Comparison of ENCODE assay signal across 8 cellular contexts in genomic region chr6:10465633-10466499, GRCh38. TPM values are rescaled to one million over a fixed set of nuclear protein-coding genes. Genes with fewer than 3 reads are reported as not detected.
A peak's percentile ranks its signal among the peaks of the same experiment; 100 is the strongest.
DNase-seq lines count a peak whose midpoint lies in the region; ATAC-seq and TF ChIP-seq lines count a peak whose summit lies in the region.

No MANE protein-coding gene starts in this region.

- H3K79me1 ChIP-seq in mesenchymal stem cell (replicated peaks; ENCODE audit: low read length, poor library complexity, severe bottlenecking) = no peaks in the 10 kb centered on the region

- H3K4ac ChIP-seq in mesenchymal stem cell (ENCODE audit: low read depth in 1 of 2, low read length in 2 of 2) = no peak overlapping the region

- no peak overlapping the region for H4K8ac ChIP-seq in mesenchymal stem cell (ENCODE audit: low read length)

- H2BK15ac ChIP-seq in mesenchymal stem cell (ENCODE audit: low read depth, poor library complexity, severe bottlenecking) = no peak overlapping the region

- H3K4me3 ChIP-seq in Loucy (ENCODE audit: low read length, poor library complexity, severe bottlenecking) (no peak overlapping the region), mesenchymal stem cell (ENCODE audit: insufficient read depth in 1 of 2, low read depth in 1 of 2, low read length in 2 of 2) (no peak overlapping the region)

- H3K27ac ChIP-seq in mesenchymal stem cell (ENCODE audit: low read length, poor library complexity, severe bottlenecking) = no peak overlapping the region

- H3K9me3 ChIP-seq in Loucy (ENCODE audit: insufficient read depth, low read depth, low read length) = no peaks in the 10 kb centered on the region
- no peaks in the 10 kb centered on the region for H3K9me3 ChIP-seq in mesenchymal stem cell (ENCODE audit: control insufficient read depth, low read length)

- no peak overlapping the region for H3K4me2 ChIP-seq in Loucy (ENCODE audit: low read depth, low read length, poor library complexity, severe bottlenecking)
- no peak overlapping the region for H3K4me2 ChIP-seq in mesenchymal stem cell (ENCODE audit: low read length, poor library complexity, severe bottlenecking)

- H3K23ac ChIP-seq in mesenchymal stem cell (ENCODE audit: low read length in 2 of 2) = no peak overlapping the region

- H4K91ac ChIP-seq in mesenchymal stem cell (ENCODE audit: low read length) = no peak overlapping the region

- H2AFZ ChIP-seq in Loucy (ENCODE audit: low read length) (no peak overlapping the region), mesenchymal stem cell (ENCODE audit: low read depth, low read length) (no peak overlapping the region)

- no peak overlapping the region for H3K18ac ChIP-seq in mesenchymal stem cell (ENCODE audit: low read depth in 1 of 2, low read length in 2 of 2)

- H3K14ac ChIP-seq in mesenchymal stem cell (ENCODE audit: low read length in 2 of 2) = no peak overlapping the region

- H2BK12ac ChIP-seq in mesenchymal stem cell (ENCODE audit: low read length in 2 of 2) = no peak overlapping the region

- H3K9me2 ChIP-seq in Loucy (replicated peaks; ENCODE audit: low read depth, low read length) = no peaks in the 10 kb centered on the region

- no peak overlapping the region for H2AK5ac ChIP-seq in mesenchymal stem cell (ENCODE audit: low read length, severe bottlenecking)

- H3F3A ChIP-seq in Loucy (ENCODE audit: low read depth) = no peaks in the 10 kb centered on the region

- TF ChIP-seq CTCF in Loucy (conservative IDR thresholded peaks at IDR 0.05; ENCODE audit: low read length) = peak; percentile 67

- H3K79me2 ChIP-seq in Loucy (ENCODE audit: insufficient read depth, low read length) = no peaks in the 10 kb centered on the region

- H3K9ac ChIP-seq in Loucy (ENCODE audit: low read depth, low read length, poor library complexity, severe bottlenecking) (no peak overlapping the region), mesenchymal stem cell (ENCODE audit: low read length) (no peak overlapping the region)

- H4K20me1 ChIP-seq in Loucy (ENCODE audit: insufficient read depth, low read length, poor library complexity, severe bottlenecking) = no peaks in the 10 kb centered on the region

- peak; percentile 44 for DNase-seq in stimulated activated CD4-positive, alpha-beta T cell treated with anti-CD3 and anti-CD28 coated beads, Interleukin-15, amount 100 ng/mL, for 24 hours
- no peak for DNase-seq in stimulated activated CD4-positive, alpha-beta T cell treated with anti-CD3 and anti-CD28 coated beads, Interleukin-4, amount 100 ng/mL, for 4 hours
- DNase-seq in amniotic epithelial cell (ENCODE audit: low read depth) (peak; percentile 64), mesenchymal stem cell (peak; percentile 36), T1000 (lab: John Stamatoyannopoulos, UW) (no peak)

- WGBS in mesenchymal stem cell = 65% methylated on average over 17 of the region's 20 CpGs

- H3K36me3 ChIP-seq in Loucy (ENCODE audit: insufficient read depth, low read length) (no peaks in the 10 kb centered on the region), mesenchymal stem cell (ENCODE audit: control insufficient read depth in 1 of 2, insufficient read depth in 2 of 2, low read depth in 1 of 2, low read length in 2 of 2) (no peaks in the 10 kb centered on the region)

- ATAC-seq in HG03469 (IDR thresholded peaks at IDR 0.05; ENCODE audit: unreplicated experiment) (no peak), GM18520 (IDR thresholded peaks at IDR 0.05; ENCODE audit: unreplicated experiment) (no peak)

- no peaks in the 10 kb centered on the region for H3K4me1 ChIP-seq in Loucy (ENCODE audit: insufficient read depth, low read length, poor library complexity, severe bottlenecking)
- H3K4me1 ChIP-seq in mesenchymal stem cell (ENCODE audit: control insufficient read depth, insufficient read depth, low read depth, low read length) = peaks cover 1% of the 10 kb centered on the region

- no peak overlapping the region for H2BK120ac ChIP-seq in mesenchymal stem cell (ENCODE audit: low read depth, low read length)

- H2BK5ac ChIP-seq in mesenchymal stem cell (ENCODE audit: low read depth, low read length, poor library complexity, severe bottlenecking) = no peak overlapping the region

- H3K27me3 ChIP-seq in Loucy (ENCODE audit: insufficient read depth, low read length, poor library complexity, severe bottlenecking) = no peaks in the 10 kb centered on the region
- H3K27me3 ChIP-seq in mesenchymal stem cell (ENCODE audit: control insufficient read depth in 1 of 2, insufficient read depth in 1 of 2, low read length in 2 of 2) = peaks cover 3 to 8% of the 10 kb centered on the region in 2 experiments

RNA-seq across cellular contexts. Expression of gene TFAP2A, which starts 51.0 kb away (rescaled TPM):
- polyA plus RNA-seq in mesenchymal stem cell (2013, experiment 1 of 2) = 0.17 TPM
- polyA plus RNA-seq in mesenchymal stem cell (2013, experiment 2 of 2) = 0.21 TPM

RNA-seq across cellular contexts. Expression of gene GCNT2, which starts 55.3 kb away (rescaled TPM):
- 3.6 TPM for polyA plus RNA-seq in mesenchymal stem cell (2013, experiment 1 of 2)
- 3.7 TPM for polyA plus RNA-seq in mesenchymal stem cell (2013, experiment 2 of 2)

Comparison
In these comparisons a context has a peak if more than half of its experiments do, and no peak if none do; other contexts are left out.
1. DNase-seq: peak in stimulated activated CD4-positive, alpha-beta T cell treated with anti-CD3 and anti-CD28 coated beads, Interleukin-15, amount 100 ng/mL, for 24 hours (single experiment), amniotic epithelial cell (single experiment) and mesenchymal stem cell (single experiment); none in stimulated activated CD4-positive, alpha-beta T cell treated with anti-CD3 and anti-CD28 coated beads, Interleukin-4, amount 100 ng/mL, for 4 hours (0 of 2) and T1000 (single experiment).